8 cellular contexts compared by ENCODE assay signal in genomic region chr9:124285903-124286291, GRCh38. TPM values are rescaled to one million over a fixed set of nuclear protein-coding genes. Genes with fewer than 3 reads are reported as not detected.
DNase-seq lines count a peak whose midpoint lies in the region; ATAC-seq lines count a peak whose summit lies in the region.

No MANE protein-coding gene starts in this region.

- H3K27me3 Mint-ChIP-seq in IgD-negative memory B cell = peaks cover 2% of the 10 kb centered on the region

- H3K4me3 Mint-ChIP-seq in IgD-negative memory B cell = peak overlapping the region; percentile 76 to 96 (median 89)

- no peaks in the 10 kb centered on the region for H3K9me3 Mint-ChIP-seq in IgD-negative memory B cell

- ATAC-seq in GM19395 (IDR thresholded peaks at IDR 0.05; ENCODE audit: unreplicated experiment) = peak; percentile 40

- no peaks in the 10 kb centered on the region for H3K36me3 Mint-ChIP-seq in IgD-negative memory B cell

- DNase-seq in Ammon's horn (ENCODE audit: low spot score) (peak; percentile 60), activated T-cell treated with anti-CD3 and anti-CD28 coated beads for 4 hours (peak; percentile 17), head of caudate nucleus (peak in 27 of 42 donors; percentile 22 to 75 (median 49)), skeletal muscle cell (ENCODE audit: low read depth) (peak; percentile 91), NCI-H187 (lab: John Stamatoyannopoulos, UW) (no peak), iPS-NIHi7 (ENCODE audit: extremely low spot score) (no peak)

- H3K4me1 Mint-ChIP-seq in IgD-negative memory B cell = peaks cover 58 to 65% (median 58%) of the 10 kb centered on the region in 3 donors

- no peak overlapping the region for H3K4me3 ChIP-seq in skeletal muscle cell (ENCODE audit: low read depth, low read length)

- H3K27ac Mint-ChIP-seq in IgD-negative memory B cell = peak overlapping the region; percentile 95 to 99 (median 98)

- intact Hi-C loops in head of caudate nucleus (cut with DNase I) = no loop called here

RNA-seq across cellular contexts. Expression of gene NEK6, which starts 28.1 kb away (rescaled TPM):
- 76.2 TPM for polyA plus RNA-seq in IgD-negative memory B cell

Comparison
In these comparisons a context has a peak if more than half of its experiments do, and no peak if none do; other contexts are left out.
1. DNase-seq: peak in Ammon's horn (single experiment), activated T-cell treated with anti-CD3 and anti-CD28 coated beads for 4 hours (single experiment), head of caudate nucleus (27 of 42) and skeletal muscle cell (single experiment); none in NCI-H187 (0 of 2) and iPS-NIHi7 (single experiment).